Comparison of ENCODE assay signal across 2 cellular contexts in the genomic region with DNA sequence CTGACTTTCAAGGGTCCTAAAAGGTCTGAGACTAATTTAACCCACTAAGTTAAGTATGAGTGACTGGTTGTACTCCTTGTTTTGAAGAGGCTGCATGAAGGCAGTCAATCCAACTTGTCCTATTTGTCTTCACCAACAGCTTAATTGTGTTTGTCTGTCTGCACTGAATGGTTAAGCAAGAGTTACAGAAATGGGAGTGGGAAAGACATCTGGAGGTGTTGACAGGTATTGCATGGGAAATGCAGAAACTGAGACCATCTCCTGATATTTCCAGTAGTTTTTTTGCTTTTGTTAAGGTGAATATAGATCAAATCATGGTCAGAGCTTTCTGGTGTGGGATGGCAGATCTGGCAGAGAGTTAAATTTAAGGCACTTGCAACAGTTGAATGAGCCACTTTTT.
A peak's percentile ranks its signal among the peaks of the same experiment; 100 is the strongest.
TF ChIP-seq lines count a peak whose summit lies in the region.

No MANE protein-coding gene starts in this region.

TF ChIP-seq in HepG2, 621 proteins besides CTCF, POLR2A, EP300 and RAD21:
- no peak; the same call in 1 of the 2 replicates for TF ChIP-seq SMC3 (IDR thresholded peaks at IDR 0.05; ENCODE audit: low read length)
- TF ChIP-seq CEBPG (CRISPR knock-in tag; IDR thresholded peaks at IDR 0.05), result peak; percentile 60
- TF ChIP-seq STAG1 (CRISPR knock-in tag; IDR thresholded peaks at IDR 0.05), result peak; percentile 31
- TF ChIP-seq ARNT (IDR thresholded peaks at IDR 0.05), result no peak

TF ChIP-seq in HCT116, 20 proteins besides CTCF, POLR2A, EP300 and RAD21:
- TF ChIP-seq ZFX (IDR thresholded peaks at IDR 0.05) (no peak), SIN3A (IDR thresholded peaks at IDR 0.05; ENCODE audit: low read depth) (no peak), ZNF274 (IDR thresholded peaks at IDR 0.05; ENCODE audit: low read depth, low read length) (no peak), TCF7L2 (IDR thresholded peaks at IDR 0.05; ENCODE audit: borderline replicate concordance, extremely low read depth, insufficient read depth, insufficient read length) (no peak), CBX3 (IDR thresholded peaks at IDR 0.05; ENCODE audit: low read depth) (no peak), EGR1 (IDR thresholded peaks at IDR 0.05; ENCODE audit: low read depth) (no peak), FOSL1 (IDR thresholded peaks at IDR 0.05; ENCODE audit: low read depth) (no peak)
- TF ChIP-seq, protein P1, sequence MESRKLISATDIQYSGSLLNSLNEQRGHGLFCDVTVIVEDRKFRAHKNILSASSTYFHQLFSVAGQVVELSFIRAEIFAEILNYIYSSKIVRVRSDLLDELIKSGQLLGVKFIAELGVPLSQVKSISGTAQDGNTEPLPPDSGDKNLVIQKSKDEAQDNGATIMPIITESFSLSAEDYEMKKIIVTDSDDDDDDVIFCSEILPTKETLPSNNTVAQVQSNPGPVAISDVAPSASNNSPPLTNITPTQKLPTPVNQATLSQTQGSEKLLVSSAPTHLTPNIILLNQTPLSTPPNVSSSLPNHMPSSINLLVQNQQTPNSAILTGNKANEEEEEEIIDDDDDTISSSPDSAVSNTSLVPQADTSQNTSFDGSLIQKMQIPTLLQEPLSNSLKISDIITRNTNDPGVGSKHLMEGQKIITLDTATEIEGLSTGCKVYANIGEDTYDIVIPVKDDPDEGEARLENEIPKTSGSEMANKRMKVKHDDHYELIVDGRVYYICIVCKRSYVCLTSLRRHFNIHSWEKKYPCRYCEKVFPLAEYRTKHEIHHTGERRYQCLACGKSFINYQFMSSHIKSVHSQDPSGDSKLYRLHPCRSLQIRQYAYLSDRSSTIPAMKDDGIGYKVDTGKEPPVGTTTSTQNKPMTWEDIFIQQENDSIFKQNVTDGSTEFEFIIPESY (IDR thresholded peaks at IDR 0.05; ENCODE audit: extremely low read depth, insufficient replicate concordance, low read length), result no peak
- TF ChIP-seq, protein P2, sequence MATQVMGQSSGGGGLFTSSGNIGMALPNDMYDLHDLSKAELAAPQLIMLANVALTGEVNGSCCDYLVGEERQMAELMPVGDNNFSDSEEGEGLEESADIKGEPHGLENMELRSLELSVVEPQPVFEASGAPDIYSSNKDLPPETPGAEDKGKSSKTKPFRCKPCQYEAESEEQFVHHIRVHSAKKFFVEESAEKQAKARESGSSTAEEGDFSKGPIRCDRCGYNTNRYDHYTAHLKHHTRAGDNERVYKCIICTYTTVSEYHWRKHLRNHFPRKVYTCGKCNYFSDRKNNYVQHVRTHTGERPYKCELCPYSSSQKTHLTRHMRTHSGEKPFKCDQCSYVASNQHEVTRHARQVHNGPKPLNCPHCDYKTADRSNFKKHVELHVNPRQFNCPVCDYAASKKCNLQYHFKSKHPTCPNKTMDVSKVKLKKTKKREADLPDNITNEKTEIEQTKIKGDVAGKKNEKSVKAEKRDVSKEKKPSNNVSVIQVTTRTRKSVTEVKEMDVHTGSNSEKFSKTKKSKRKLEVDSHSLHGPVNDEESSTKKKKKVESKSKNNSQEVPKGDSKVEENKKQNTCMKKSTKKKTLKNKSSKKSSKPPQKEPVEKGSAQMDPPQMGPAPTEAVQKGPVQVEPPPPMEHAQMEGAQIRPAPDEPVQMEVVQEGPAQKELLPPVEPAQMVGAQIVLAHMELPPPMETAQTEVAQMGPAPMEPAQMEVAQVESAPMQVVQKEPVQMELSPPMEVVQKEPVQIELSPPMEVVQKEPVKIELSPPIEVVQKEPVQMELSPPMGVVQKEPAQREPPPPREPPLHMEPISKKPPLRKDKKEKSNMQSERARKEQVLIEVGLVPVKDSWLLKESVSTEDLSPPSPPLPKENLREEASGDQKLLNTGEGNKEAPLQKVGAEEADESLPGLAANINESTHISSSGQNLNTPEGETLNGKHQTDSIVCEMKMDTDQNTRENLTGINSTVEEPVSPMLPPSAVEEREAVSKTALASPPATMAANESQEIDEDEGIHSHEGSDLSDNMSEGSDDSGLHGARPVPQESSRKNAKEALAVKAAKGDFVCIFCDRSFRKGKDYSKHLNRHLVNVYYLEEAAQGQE (IDR thresholded peaks at IDR 0.05; ENCODE audit: low read depth), result no peak
